1 cellular context compared by ENCODE assay signal in the genomic region with DNA sequence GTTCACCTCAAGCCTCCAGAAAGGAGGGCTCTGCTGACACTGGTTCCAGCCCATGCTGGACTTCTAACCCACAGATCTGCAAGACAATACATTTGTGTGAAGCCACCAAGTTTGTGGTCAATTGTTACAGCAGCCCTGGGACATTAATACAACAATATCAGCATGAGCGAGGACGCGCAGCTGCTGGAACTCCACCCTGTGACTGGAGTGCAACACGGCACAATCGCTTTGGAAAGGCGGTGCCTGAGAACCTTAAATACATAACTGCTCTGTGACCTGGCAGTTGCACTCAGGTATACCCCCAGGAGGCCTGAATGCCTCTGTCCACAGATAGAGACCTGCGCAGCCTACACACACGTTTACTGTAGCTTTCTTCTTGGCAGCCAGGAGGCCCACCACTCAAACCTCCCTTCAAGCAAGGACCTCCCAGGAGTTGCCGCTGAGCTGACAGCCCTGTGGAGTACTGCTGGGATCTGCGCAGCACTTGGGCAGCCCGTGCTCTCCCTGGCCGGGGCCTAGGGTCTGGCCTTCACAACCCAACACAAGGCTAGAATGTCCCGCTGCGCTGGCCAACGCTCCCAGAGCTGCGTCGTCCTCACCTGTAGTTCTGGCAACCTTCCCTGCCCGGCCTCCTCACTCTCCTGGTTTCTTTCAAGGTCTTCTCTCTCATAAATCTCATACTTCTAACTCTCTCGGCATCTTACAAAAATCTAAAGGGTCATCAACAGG.
TF ChIP-seq lines count a peak whose summit lies in the region.

No MANE protein-coding gene starts in this region.

TF ChIP-seq in GM23338, 12 proteins besides CTCF, POLR2A, EP300 and RAD21:
- TF ChIP-seq STAT1 (IDR thresholded peaks at IDR 0.05; ENCODE audit: unreplicated experiment) (no peak), ZNF114 (CRISPR knock-in tag; IDR thresholded peaks at IDR 0.05) (no peak), EZH2 (IDR thresholded peaks at IDR 0.05; ENCODE audit: low read depth, unreplicated experiment) (no peak)
TF ChIP-seq in GM23338: peak in this region for 0.
